ENCODE assay signal across 1 cellular context in genomic region chr4:161696957-161697356, GRCh38.
TF ChIP-seq lines count a peak whose summit lies in the region.

No MANE protein-coding gene starts in this region.

TF ChIP-seq in WTC11, 78 proteins besides CTCF, POLR2A, EP300 and RAD21 (continued from another document):
- TF ChIP-seq ZNF532 (CRISPR knock-in tag; IDR thresholded peaks at IDR 0.05; ENCODE audit: borderline replicate concordance) = no peak
- TF ChIP-seq CREM (CRISPR knock-in tag; IDR thresholded peaks at IDR 0.05) = no peak
